Comparison of ENCODE assay signal across 19 cellular contexts in genomic region chr10:11687779-11688447, GRCh38. TPM values are rescaled to one million over a fixed set of nuclear protein-coding genes. Genes with fewer than 3 reads are reported as not detected.
DNase-seq lines count a peak whose midpoint lies in the region; ATAC-seq, FAIRE-seq and TF ChIP-seq lines count a peak whose summit lies in the region.
"Had no signal": no experiment of that assay in that cellular context is flagged by ENCODE, and none has a peak within 500 bp of the region (broad histone marks: within the 10 kb centered on the region; RNA-seq: fewer than 3 reads in every experiment).

No MANE protein-coding gene starts in this region.

- no peaks in the 10 kb centered on the region for H3K9me3 Mint-ChIP-seq in activated naive CD8-positive, alpha-beta T cell treated with anti-CD3 and anti-CD28 coated beads, Interleukin-2, amount 10 ng/mL, durations not matched to agents 7 days and 5 days
- H3K9me3 Mint-ChIP-seq in activated naive CD8-positive, alpha-beta T cell treated with anti-CD3 and anti-CD28 coated beads for 36 hours = no peaks in the 10 kb centered on the region
- H3K9me3 Mint-ChIP-seq: dendritic cell treated with granulocyte-macrophage colony-stimulating factor and Interleukin-4, amounts not matched to agents 40 ng/mL and 50 ng/mL, for 4 days had no signal

- no peak for TF ChIP-seq POLR2A in body of pancreas (IDR thresholded peaks at IDR 0.05)

- no peak overlapping the region for H3K4me3 ChIP-seq in body of pancreas
- no peak overlapping the region for H3K4me3 ChIP-seq in mucosa of descending colon

- TF ChIP-seq CTCF in body of pancreas (IDR thresholded peaks at IDR 0.05) = no peak
- TF ChIP-seq CTCF in mucosa of descending colon (IDR thresholded peaks at IDR 0.05) = no peak

- no peak overlapping the region for H3K27ac ChIP-seq in body of pancreas
- H3K27ac ChIP-seq: neutrophil had no signal

- WGBS in body of pancreas, 2 donors = 76 to 90% methylated on average over 8 of the region's 8 CpGs

- H3K27ac Mint-ChIP-seq in activated naive CD8-positive, alpha-beta T cell treated with anti-CD3 and anti-CD28 coated beads, Interleukin-2, amount 10 ng/mL, durations not matched to agents 7 days and 5 days = peak overlapping the region; percentile 19
- H3K27ac Mint-ChIP-seq in activated naive CD8-positive, alpha-beta T cell treated with anti-CD3 and anti-CD28 coated beads for 36 hours = no peak overlapping the region
- H3K27ac Mint-ChIP-seq: dendritic cell treated with granulocyte-macrophage colony-stimulating factor and Interleukin-4, amounts not matched to agents 40 ng/mL and 50 ng/mL, for 4 days had no signal

- H3K4me1 Mint-ChIP-seq in activated naive CD8-positive, alpha-beta T cell treated with anti-CD3 and anti-CD28 coated beads, Interleukin-2, amount 10 ng/mL, durations not matched to agents 7 days and 5 days = peaks cover 32% of the 10 kb centered on the region
- peaks cover 45% of the 10 kb centered on the region for H3K4me1 Mint-ChIP-seq in activated naive CD8-positive, alpha-beta T cell treated with anti-CD3 and anti-CD28 coated beads for 36 hours

- H3K4me3 Mint-ChIP-seq in activated naive CD8-positive, alpha-beta T cell treated with anti-CD3 and anti-CD28 coated beads, Interleukin-2, amount 10 ng/mL, durations not matched to agents 7 days and 5 days = no peak overlapping the region
- H3K4me3 Mint-ChIP-seq in activated naive CD8-positive, alpha-beta T cell treated with anti-CD3 and anti-CD28 coated beads for 36 hours = no peak overlapping the region
- H3K4me3 Mint-ChIP-seq: dendritic cell treated with granulocyte-macrophage colony-stimulating factor and Interleukin-4, amounts not matched to agents 40 ng/mL and 50 ng/mL, for 4 days had no signal

- no peaks in the 10 kb centered on the region for H3K9me3 ChIP-seq in body of pancreas
- no peaks in the 10 kb centered on the region for H3K9me3 ChIP-seq in mucosa of descending colon
- H3K9me3 ChIP-seq: neutrophil had no signal

- intact Hi-C loops in body of pancreas (cut with DNase I) (no loop called here), mucosa of descending colon (cut with DNase I, micrococcal nuclease) (no loop called here)

- H3K36me3 Mint-ChIP-seq in activated naive CD8-positive, alpha-beta T cell treated with anti-CD3 and anti-CD28 coated beads, Interleukin-2, amount 10 ng/mL, durations not matched to agents 7 days and 5 days = no peaks in the 10 kb centered on the region
- H3K36me3 Mint-ChIP-seq in activated naive CD8-positive, alpha-beta T cell treated with anti-CD3 and anti-CD28 coated beads for 36 hours = no peaks in the 10 kb centered on the region

- no peaks in the 10 kb centered on the region for H3K36me3 ChIP-seq in body of pancreas (replicated peaks in 1 of 2; ENCODE audit: insufficient read depth in 1 of 2, low read depth in 2 of 2)
- no peaks in the 10 kb centered on the region for H3K36me3 ChIP-seq in mucosa of descending colon (ENCODE audit: low read depth)
- H3K36me3 ChIP-seq: neutrophil had no signal

- no peaks in the 10 kb centered on the region for H3K27me3 ChIP-seq in body of pancreas

- H3K4me1 ChIP-seq in body of pancreas (peaks cover 26% of the 10 kb centered on the region), mucosa of descending colon (ENCODE audit: low read depth) (peaks cover 34% of the 10 kb centered on the region)

- DNase-seq in activated naive CD8-positive, alpha-beta T cell treated with anti-CD3 and anti-CD28 coated beads, Interleukin-2, amount 10 ng/mL, durations not matched to agents 7 days and 5 days = no peak
- no peak for DNase-seq in activated naive CD8-positive, alpha-beta T cell treated with anti-CD3 and anti-CD28 coated beads for 36 hours
- DNase-seq in body of pancreas (peak; percentile 21 to 52 (median 52)), mucosa of descending colon (peak in 1 of 3 donors; percentile 40), urothelium cell line (ENCODE audit: low spot score) (peak; percentile 42), COR-L47 (lab: John Stamatoyannopoulos, UW) (no peak), C1 segment of cervical spinal cord (lab: John Stamatoyannopoulos, UW) (no peak)
- DNase-seq: ACHN; activated CD4-positive, alpha-beta T cell treated with anti-CD3 and anti-CD28 coated beads for 48 hours; activated T-cell treated with anti-CD3 and anti-CD28 coated beads, Interleukin-2, amount 50 U/mL, for 1 hour; amniotic stem cell; DMS 273 treated with DMSO at 0.1 percent for 48 hours; NCI-H1092 had no signal

- FAIRE-seq in urothelium cell line (lab: Jason Lieb, UNC) = no peak
- FAIRE-seq: HTR-8/SVneo had no signal

- H3K27me3 Mint-ChIP-seq in activated naive CD8-positive, alpha-beta T cell treated with anti-CD3 and anti-CD28 coated beads, Interleukin-2, amount 10 ng/mL, durations not matched to agents 7 days and 5 days = no peaks in the 10 kb centered on the region
- H3K27me3 Mint-ChIP-seq in activated naive CD8-positive, alpha-beta T cell treated with anti-CD3 and anti-CD28 coated beads for 36 hours = no peaks in the 10 kb centered on the region

- ATAC-seq in activated naive CD8-positive, alpha-beta T cell treated with anti-CD3 and anti-CD28 coated beads, Interleukin-2, amount 10 ng/mL, durations not matched to agents 7 days and 5 days (ENCODE audit: low read depth) = no peak
- ATAC-seq in body of pancreas = no peak
- ATAC-seq in mucosa of descending colon = peak; percentile 17
- ATAC-seq in HG02970 (IDR thresholded peaks at IDR 0.05; ENCODE audit: low FRiP score, unreplicated experiment) = no peak
- ATAC-seq: Panc1 had no signal

- POLR2A ChIA-PET in activated naive CD8-positive, alpha-beta T cell treated with anti-CD3 and anti-CD28 coated beads, Interleukin-2, amount 10 ng/mL, durations not matched to agents 7 days and 5 days (lab: Charles Lee) = interaction anchor here (0.6 kb wide), 1 partner anchor 1241 kb away, joined by 4 read pairs; no protein-coding TSS in a partner anchor

RNA-seq across cellular contexts. Expression of gene ECHDC3, which starts 54.3 kb away (rescaled TPM):
- total RNA-seq in activated naive CD8-positive, alpha-beta T cell treated with anti-CD3 and anti-CD28 coated beads, Interleukin-2, amount 10 ng/mL, durations not matched to agents 7 days and 5 days = 1 to 10 TPM; 1.2 to 1.6 TPM
- total RNA-seq in activated naive CD8-positive, alpha-beta T cell treated with anti-CD3 and anti-CD28 coated beads for 36 hours = 1 to 10 TPM; 1.9 to 2.0 TPM
- 100 to 1,000 TPM in 1 of 2 donors, 10 to 100 TPM in 1; 24.1 to 153 TPM for total RNA-seq in body of pancreas
- 1 to 10 TPM in 2 of 3 donors, under 1 TPM in 1; 0.43 to 9.4 (median 1.3) TPM for total RNA-seq in mucosa of descending colon
- total RNA-seq: T-helper 2 cell treated with Interferon-gamma antibody and Interleukin-4, amounts not matched to agents 100 ng/mL and 5 ng/mL, for 36 hours had no signal

Comparison
In these comparisons a context has a peak if more than half of its experiments do, and no peak if none do; other contexts are left out.
1. DNase-seq: peak in body of pancreas (4 of 4) and urothelium cell line (single experiment); none in activated naive CD8-positive, alpha-beta T cell treated with anti-CD3 and anti-CD28 coated beads, Interleukin-2, amount 10 ng/mL, durations not matched to agents 7 days and 5 days (single experiment), activated naive CD8-positive, alpha-beta T cell treated with anti-CD3 and anti-CD28 coated beads for 36 hours (single experiment), COR-L47 (single experiment) and C1 segment of cervical spinal cord (0 of 14).